ENCODE assay signal across 27 cellular contexts in the genomic region with DNA sequence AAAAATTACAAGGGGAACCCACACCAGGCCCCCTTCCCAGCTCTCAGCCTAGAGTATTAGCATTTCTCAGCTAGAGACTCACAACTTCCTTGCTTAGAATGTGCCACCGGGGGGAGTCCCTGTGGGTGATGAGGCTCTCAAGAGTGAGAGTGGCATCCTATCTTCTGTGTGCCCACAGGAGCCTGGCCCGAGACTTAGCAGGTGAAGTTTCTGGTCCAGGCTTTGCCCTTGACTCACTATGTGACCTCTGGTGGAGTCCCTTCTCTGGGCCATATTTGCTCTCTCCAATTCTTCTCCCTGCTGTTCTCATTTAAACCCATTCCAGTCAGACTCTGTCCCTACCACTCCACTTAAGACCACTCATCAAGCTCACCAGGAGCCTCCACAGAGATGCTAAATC.
"Had no signal": no experiment of that assay in that cellular context is flagged by ENCODE, and none has a peak within 500 bp of the region (broad histone marks: within the 10 kb centered on the region; RNA-seq: fewer than 3 reads in every experiment).

No MANE protein-coding gene starts in this region.

- H3K36me3 Mint-ChIP-seq: activated naive CD8-positive, alpha-beta T cell; natural killer cell had no signal

- DNase-seq: activated CD4-positive, alpha-beta T cell treated with anti-CD3 and anti-CD28 coated beads for 1 hour; activated CD4-positive, alpha-beta T cell treated with anti-CD3 and anti-CD28 coated beads, Interleukin-2, amount 50 U/mL, for 1 hour; activated CD8-positive, alpha-beta memory T cell treated with anti-CD3 and anti-CD28 coated beads for 24 hours; activated CD8-positive, alpha-beta memory T cell treated with anti-CD3 and anti-CD28 coated beads, Interleukin-2, amount 50 U/mL, for 4 hours; activated T-cell treated with anti-CD3 and anti-CD28 coated beads, Interleukin-2, amount 50 U/mL, for 48 hours; adrenal gland; brain microvascular endothelial cell; caudate nucleus; dermis blood vessel endothelial cell; effector CD8-positive, alpha-beta T cell; glutamatergic neuron; hippocampal formation; kidney glomerular epithelial cell; left lung; natural killer cell; stimulated activated CD4-positive, alpha-beta T cell treated with anti-CD3 and anti-CD28 coated beads, Interleukin-12 subunit alpha, Interleukin-12 subunit beta, amount 100 ng/mL, for 4 hours; stimulated activated CD4-positive, alpha-beta T cell treated with anti-CD3 and anti-CD28 coated beads, Interleukin-4, amount 100 ng/mL, for 4 hours; tibial artery had no signal

- H3K4me1 ChIP-seq: adrenal gland, ascending aorta, left lung, right atrium auricular region had no signal

- H3K4me3 Mint-ChIP-seq: activated naive CD8-positive, alpha-beta T cell; mesothelial cell of epicardium; natural killer cell; stimulated activated naive CD8-positive, alpha-beta T cell treated with anti-CD3 and anti-CD28 coated beads, Interleukin-15, Interleukin-2, amounts not matched to agents 100 ng/mL and 50 ng/mL, for 24 hours had no signal

- H3K27ac ChIP-seq: adrenal gland, ascending aorta, brain microvascular endothelial cell, left lung, right atrium auricular region, tibial artery had no signal

- H3K9me3 ChIP-seq: adrenal gland, ascending aorta, left lung, right atrium auricular region, tibial artery had no signal

- H3K4me3 ChIP-seq: adrenal gland, ascending aorta, left lung, right atrium auricular region, tibial artery had no signal

- H3K27me3 Mint-ChIP-seq: activated naive CD8-positive, alpha-beta T cell; progenitor cell of endocrine pancreas; stimulated activated naive CD8-positive, alpha-beta T cell treated with anti-CD3 and anti-CD28 coated beads, Interleukin-15, Interleukin-2, amounts not matched to agents 100 ng/mL and 50 ng/mL, for 24 hours had no signal

- ATAC-seq: esophagus mucosa, left lung, natural killer cell had no signal

- H3K9me3 Mint-ChIP-seq: mesothelial cell of epicardium; natural killer cell; stimulated activated naive CD8-positive, alpha-beta T cell treated with anti-CD3 and anti-CD28 coated beads, Interleukin-15, Interleukin-2, amounts not matched to agents 100 ng/mL and 50 ng/mL, for 24 hours had no signal

- H3K27ac Mint-ChIP-seq: activated naive CD8-positive, alpha-beta T cell; mesothelial cell of epicardium; progenitor cell of endocrine pancreas; stimulated activated naive CD8-positive, alpha-beta T cell treated with anti-CD3 and anti-CD28 coated beads, Interleukin-15, Interleukin-2, amounts not matched to agents 100 ng/mL and 50 ng/mL, for 24 hours had no signal

- H3K27me3 ChIP-seq: adrenal gland, ascending aorta, brain microvascular endothelial cell, left lung, right atrium auricular region, tibial artery had no signal

- FAIRE-seq: frontal cortex, TTC549 had no signal
